ENCODE assay signal across 21 cellular contexts in genomic region chr7:96499532-96499931, GRCh38.
"Had no signal": no experiment of that assay in that cellular context is flagged by ENCODE, and none has a peak within 500 bp of the region (broad histone marks: within the 10 kb centered on the region; RNA-seq: fewer than 3 reads in every experiment).

No MANE protein-coding gene starts in this region.

- H3K9ac ChIP-seq: parathyroid adenoma had no signal

- H3K9me3 ChIP-seq: esophagus squamous epithelium, lower lobe of right lung, sigmoid colon, spleen, thoracic aorta, upper lobe of right lung had no signal

- H3K27ac ChIP-seq: esophagus squamous epithelium, lower lobe of right lung, parathyroid adenoma, sigmoid colon, spleen, thoracic aorta, upper lobe of right lung had no signal

- H3K4me3 ChIP-seq: esophagus squamous epithelium, lower lobe of right lung, sigmoid colon, spleen, thoracic aorta, upper lobe of right lung had no signal

- ATAC-seq: activated CD8-positive, alpha-beta T cell treated with anti-CD3 and anti-CD28 coated beads, Interleukin-2, amount 10 ng/mL, durations not matched to agents 7 days and 5 days; effector memory CD8-positive, alpha-beta T cell; left cardiac atrium; lower lobe of right lung; natural killer cell; stimulated activated memory B cell treated with anti-CD40 and anti-IgM and Interleukin-4, amounts not matched to agents 10 μg/mL and 1 μg/mL and 100 μg/mL, for 72 hours; upper lobe of right lung had no signal

- H3K36me3 ChIP-seq: esophagus squamous epithelium, lower lobe of right lung, sigmoid colon, spleen, thoracic aorta, upper lobe of right lung had no signal

- H2AFZ ChIP-seq: parathyroid adenoma had no signal

- H3K27me3 ChIP-seq: esophagus squamous epithelium, sigmoid colon, spleen, upper lobe of right lung had no signal

- H3K4me1 ChIP-seq: esophagus squamous epithelium, lower lobe of right lung, parathyroid adenoma, sigmoid colon, upper lobe of right lung had no signal

- H3K79me2 ChIP-seq: parathyroid adenoma had no signal

- DNase-seq: activated B cell treated with CpG ODN at 0.5 μM for 24 hours; activated CD4-positive, alpha-beta T cell treated with anti-CD3 and anti-CD28 coated beads for 48 hours; activated CD8-positive, alpha-beta T cell treated with anti-CD3 and anti-CD28 coated beads, Interleukin-2, amount 10 ng/mL, durations not matched to agents 7 days and 5 days; activated naive CD4-positive, alpha-beta T cell treated with Interleukin-2 at 50 U/mL for 16 hours; activated naive CD8-positive, alpha-beta T cell treated with anti-CD3 and anti-CD28 coated beads, Interleukin-2, amount 10 ng/mL, durations not matched to agents 7 days and 5 days; activated T-cell treated with anti-CD3 and anti-CD28 coated beads, Interleukin-2, amount 50 U/mL, for 24 hours; caudate nucleus; effector memory CD8-positive, alpha-beta T cell; esophagus squamous epithelium; hippocampal formation; left cardiac atrium; lower lobe of right lung; natural killer cell; sigmoid colon; spleen; stimulated activated CD4-positive, alpha-beta T cell treated with anti-CD3 and anti-CD28 coated beads, Interleukin-4, amount 100 ng/mL, for 4 hours; T-helper 9 cell; upper lobe of right lung had no signal
